Comparison of ENCODE assay signal across 27 cellular contexts in genomic region chr1:74717626-74718025, GRCh38. TPM values are rescaled to one million over a fixed set of nuclear protein-coding genes. Genes with fewer than 3 reads are reported as not detected.
"Had no signal": no experiment of that assay in that cellular context is flagged by ENCODE, and none has a peak within 500 bp of the region (broad histone marks: within the 10 kb centered on the region; RNA-seq: fewer than 3 reads in every experiment).

No MANE protein-coding gene starts in this region.

- H3K27me3 ChIP-seq: stomach, suprapubic skin, testis, thyroid gland, tibial artery, tibial nerve, transverse colon, upper lobe of left lung, upper lobe of right lung, uterus, vagina had no signal

- ATAC-seq: stimulated activated effector memory CD8-positive, alpha-beta T cell treated with anti-CD3 and anti-CD28 coated beads, Interleukin-12 subunit alpha, Interleukin-12 subunit beta, amount 100 ng/mL, for 72 hours; stimulated activated memory B cell treated with anti-CD40 and anti-IgM and Interleukin-4, amounts not matched to agents 10 μg/mL and 1 μg/mL and 100 μg/mL, for 72 hours; stimulated activated naive B cell treated with anti-CD40 and anti-IgM and Interleukin-4, amounts not matched to agents 10 μg/mL and 1 μg/mL and 100 μg/mL, for 72 hours; stimulated activated naive CD8-positive, alpha-beta T cell treated with anti-CD3 and anti-CD28 coated beads, Interleukin-15, amount 100 ng/mL, for 72 hours; stimulated activated naive CD8-positive, alpha-beta T cell treated with anti-CD3 and anti-CD28 coated beads, Interleukin-15, Interleukin-2, amounts not matched to agents 100 U/mL and 50 U/mL, for 24 hours; upper lobe of right lung had no signal

- H3K4me3 ChIP-seq: stomach, suprapubic skin, testis, thoracic aorta, thyroid gland, tibial artery, tibial nerve, transverse colon, upper lobe of left lung, upper lobe of right lung, uterus, vagina had no signal

- DNase-seq: stimulated activated CD4-positive, alpha-beta T cell treated with anti-CD3 and anti-CD28 coated beads, Interleukin-2, amount 100 ng/mL, for 48 hours; stimulated activated CD4-positive, alpha-beta T cell treated with anti-CD3 and anti-CD28 coated beads, Interleukin-4, amount 100 ng/mL, for 1 hour; stimulated activated CD4-positive, alpha-beta T cell treated with anti-CD3 and anti-CD28 coated beads, Interleukin-4, amount 100 ng/mL, for 24 hours; stimulated activated CD4-positive, alpha-beta T cell treated with anti-CD3 and anti-CD28 coated beads, Interleukin-4, amount 100 ng/mL, for 4 hours; stimulated activated CD8-positive, alpha-beta memory T cell treated with anti-CD3 and anti-CD28 coated beads, Interleukin-4, amount 100 ng/mL, for 48 hours; stimulated activated naive B cell treated with anti-CD40 and anti-IgM and Interleukin-4, amounts not matched to agents 10 μg/mL and 1 μg/mL and 100 μg/mL, for 72 hours; stimulated activated naive CD4-positive, alpha-beta T cell; stimulated activated naive CD4-positive, alpha-beta T cell treated with Interleukin-2 at 50 U/mL for 16 hours; stimulated activated naive CD8-positive, alpha-beta T cell treated with anti-CD3 and anti-CD28 coated beads, Interleukin-15, amount 100 ng/mL, for 72 hours; stimulated activated naive CD8-positive, alpha-beta T cell treated with anti-CD3 and anti-CD28 coated beads, Interleukin-15, Interleukin-2, amounts not matched to agents 100 U/mL and 50 U/mL, for 24 hours; stomach; substantia nigra; testis; thyroid gland; tibial artery; transverse colon; upper lobe of left lung; upper lobe of right lung; uterus had no signal

- H3K4me1 ChIP-seq: suprapubic skin, testis, thyroid gland, tibial nerve, upper lobe of left lung, upper lobe of right lung, uterus, vagina had no signal

- H3K27ac ChIP-seq: stomach, suprapubic skin, testis, thoracic aorta, thyroid gland, tibial artery, tibial nerve, transverse colon, upper lobe of left lung, upper lobe of right lung, uterus, vagina had no signal

- H3K9me3 ChIP-seq: stomach, suprapubic skin, testis, thoracic aorta, thyroid gland, tibial artery, tibial nerve, transverse colon, upper lobe of left lung, upper lobe of right lung, uterus, vagina had no signal

- H3K36me3 ChIP-seq: uterus had no signal

RNA-seq across cellular contexts. Expression of gene ERICH3, which starts 44.0 kb away (rescaled TPM):
- total RNA-seq: subcutaneous adipose tissue, suprapubic skin, thoracic aorta, upper lobe of right lung, ureter had no signal
